ENCODE assay signal across 23 cellular contexts in genomic region chr12:98724384-98725155, GRCh38.
DNase-seq lines count a peak whose midpoint lies in the region; ATAC-seq and TF ChIP-seq lines count a peak whose summit lies in the region.
"Had no signal": no experiment of that assay in that cellular context is flagged by ENCODE, and none has a peak within 500 bp of the region (broad histone marks: within the 10 kb centered on the region; RNA-seq: fewer than 3 reads in every experiment).

No MANE protein-coding gene starts in this region.

- CTCF ChIA-PET in PC-3 (lab: Charles Lee) = interaction anchor here (0.6 kb wide), 1 partner anchor 75 kb away, joined by 3 read pairs; no protein-coding TSS in a partner anchor

- H3K27me3 Mint-ChIP-seq in activated CD4-positive, alpha-beta T cell treated with anti-CD3 and anti-CD28 coated beads, Interleukin-2, amount 10 ng/mL, durations not matched to agents 24 days and 14 days = no peaks in the 10 kb centered on the region
- no peaks in the 10 kb centered on the region for H3K27me3 Mint-ChIP-seq in neural crest cell (ENCODE audit: low read depth)
- H3K27me3 Mint-ChIP-seq: memory B cell had no signal

- peaks cover 14% of the 10 kb centered on the region for H3K4me1 Mint-ChIP-seq in activated CD4-positive, alpha-beta T cell treated with anti-CD3 and anti-CD28 coated beads, Interleukin-2, amount 10 ng/mL, durations not matched to agents 24 days and 14 days
- H3K4me1 Mint-ChIP-seq in neural crest cell = peaks cover 16% of the 10 kb centered on the region

- peak overlapping the region; percentile 39 for H3K27ac Mint-ChIP-seq in activated CD4-positive, alpha-beta T cell treated with anti-CD3 and anti-CD28 coated beads, Interleukin-2, amount 10 ng/mL, durations not matched to agents 24 days and 14 days
- peak overlapping the region; percentile 7 for H3K27ac Mint-ChIP-seq in neural crest cell (ENCODE audit: unreplicated experiment)

- H3K36me3 ChIP-seq in PC-3 (ENCODE audit: low read depth, low read length) = no peaks in the 10 kb centered on the region
- H3K36me3 ChIP-seq: BE2C had no signal

- H3K27ac ChIP-seq in PC-3 (ENCODE audit: low read length) = no peak overlapping the region
- H3K27ac ChIP-seq in caudate nucleus (ENCODE audit: low read depth, low read length) = peak overlapping the region; percentile 82
- H3K27ac ChIP-seq: PC-9, upper lobe of right lung had no signal

- TF ChIP-seq CTCF in PC-3 (conservative IDR thresholded peaks at IDR 0.05; ENCODE audit: low read depth, low read length) (no peak), neural crest cell (conservative IDR thresholded peaks at IDR 0.05) (no peak)

- no peak overlapping the region for H3K4me3 Mint-ChIP-seq in activated CD4-positive, alpha-beta T cell treated with anti-CD3 and anti-CD28 coated beads, Interleukin-2, amount 10 ng/mL, durations not matched to agents 24 days and 14 days
- H3K4me3 Mint-ChIP-seq in neural crest cell = no peak overlapping the region
- H3K4me3 Mint-ChIP-seq: memory B cell had no signal

- no peaks in the 10 kb centered on the region for H3K79me2 ChIP-seq in PC-3 (ENCODE audit: low read length)

- H4K20me1 ChIP-seq in PC-3 (ENCODE audit: low read length) = no peaks in the 10 kb centered on the region

- H3K36me3 Mint-ChIP-seq in activated CD4-positive, alpha-beta T cell treated with anti-CD3 and anti-CD28 coated beads, Interleukin-2, amount 10 ng/mL, durations not matched to agents 24 days and 14 days (ENCODE audit: low read depth) = peaks cover 43% of the 10 kb centered on the region
- H3K36me3 Mint-ChIP-seq in neural crest cell (ENCODE audit: low read depth) = peaks cover 2% of the 10 kb centered on the region

- BruUV-seq in PC-3 (replicated peaks; lab: Mats Ljungman, UMichigan) = no TSS peak

- no peak overlapping the region for H3K4me3 ChIP-seq in PC-3 (ENCODE audit: low read length)
- H3K4me3 ChIP-seq: PC-9, skin epidermis, upper lobe of right lung had no signal

- H3K27me3 ChIP-seq in PC-3 (ENCODE audit: low read length) = no peaks in the 10 kb centered on the region
- H3K27me3 ChIP-seq: BE2C, upper lobe of right lung had no signal

- POLR2A ChIA-PET in PC-3 (lab: Charles Lee; ENCODE audit: unreplicated experiment) = no interaction called here

- H3K9ac ChIP-seq in PC-3 (ENCODE audit: low read length) = no peak overlapping the region

- no peak for DNase-seq in activated CD4-positive, alpha-beta T cell treated with anti-CD3 and anti-CD28 coated beads, Interleukin-2, amount 10 ng/mL, durations not matched to agents 24 days and 14 days
- no peak for DNase-seq in activated CD4-positive, alpha-beta T cell treated with anti-CD3 and anti-CD28 coated beads, Interleukin-2, amount 50 U/mL, for 4 hours
- DNase-seq in PC-3 (no peak), caudate nucleus (lab: John Stamatoyannopoulos, UW) (no peak), neural crest cell (ENCODE audit: low read depth, low spot score) (no peak), DMS 273 treated with DMSO at 0.1 percent for 48 hours (lab: John Stamatoyannopoulos, UW) (no peak)
- no peak for DNase-seq in stimulated activated CD4-positive, alpha-beta T cell treated with anti-CD3 and anti-CD28 coated beads, Interleukin-4, amount 100 ng/mL, for 4 hours
- DNase-seq: activated CD4-positive, alpha-beta T cell treated with anti-CD3 and anti-CD28 coated beads for 1 hour; activated naive CD4-positive, alpha-beta T cell; aorta; BE2C; central memory CD4-positive, alpha-beta T cell; Karpas-422; MV-4-11; NCI-H510A treated with DMSO at 0.1 percent for 48 hours; PC-9; Right ventricle myocardium superior; stimulated activated CD4-positive, alpha-beta T cell treated with anti-CD3 and anti-CD28 coated beads, Interleukin-1b, Interleukin-23, amount 100 ng/mL, for 48 hours; SW 1271; upper lobe of right lung had no signal

- no peaks in the 10 kb centered on the region for H3K9me3 ChIP-seq in PC-3 (ENCODE audit: low read length)
- H3K9me3 ChIP-seq: BE2C, upper lobe of right lung had no signal

- intact Hi-C loops in activated CD4-positive, alpha-beta T cell treated with anti-CD3 and anti-CD28 coated beads, Interleukin-2, amount 10 ng/mL, durations not matched to agents 24 days and 14 days (cut with micrococcal nuclease) = loop anchor here (5.0 to 10.0 kb wide), 2 partner anchors 150 to 273 kb away; no protein-coding TSS in a partner anchor
- intact Hi-C loops in PC-3 (cut with micrococcal nuclease) = no loop called here

- no peak overlapping the region for H3K4me2 ChIP-seq in PC-3 (ENCODE audit: low read length)
- H3K4me2 ChIP-seq: PC-9 had no signal

- ATAC-seq in PC-3 (peak; percentile 35; the same call in 1 of the 2 replicates), HG03095 (IDR thresholded peaks at IDR 0.05; ENCODE audit: unreplicated experiment) (no peak)
- ATAC-seq: upper lobe of right lung had no signal

- no peak overlapping the region for H2AFZ ChIP-seq in PC-3 (ENCODE audit: low read length)
- H2AFZ ChIP-seq: PC-9 had no signal

- no peaks in the 10 kb centered on the region for H3K9me2 ChIP-seq in PC-3 (replicated peaks; ENCODE audit: low read length)

- no peaks in the 10 kb centered on the region for H3K4me1 ChIP-seq in PC-3 (ENCODE audit: insufficient read depth, low read length)
- H3K4me1 ChIP-seq: BE2C, upper lobe of right lung had no signal

- H3F3A ChIP-seq in PC-3 (ENCODE audit: low read length, unreplicated experiment) = no peaks in the 10 kb centered on the region

- H3K9me3 Mint-ChIP-seq in activated CD4-positive, alpha-beta T cell treated with anti-CD3 and anti-CD28 coated beads, Interleukin-2, amount 10 ng/mL, durations not matched to agents 24 days and 14 days = no peaks in the 10 kb centered on the region
- H3K9me3 Mint-ChIP-seq in neural crest cell = no peaks in the 10 kb centered on the region
- H3K9me3 Mint-ChIP-seq: memory B cell had no signal
